1 cellular context compared by ENCODE assay signal in the genomic region with DNA sequence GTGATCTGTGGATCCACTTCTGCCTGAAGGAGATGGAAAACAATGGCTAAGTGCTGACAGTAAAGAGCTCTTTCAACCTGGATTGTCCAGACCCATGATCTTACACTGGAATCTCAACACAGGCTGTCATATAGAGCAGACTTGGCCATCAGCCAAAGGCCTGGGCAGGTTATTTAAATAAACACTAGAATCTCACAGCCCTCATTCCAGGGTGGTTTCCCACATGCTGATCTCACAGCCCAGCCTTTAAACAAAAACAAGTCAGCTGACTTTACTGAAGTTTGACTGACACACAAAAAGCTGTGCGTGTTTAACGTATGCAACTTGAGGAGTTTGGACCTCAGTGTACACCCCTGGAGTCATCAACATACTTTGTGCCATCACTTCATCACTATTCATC.
TF ChIP-seq lines count a peak whose summit lies in the region.

No MANE protein-coding gene starts in this region.

TF ChIP-seq in HepG2, 621 proteins besides CTCF, POLR2A, EP300 and RAD21 (continued from another document):
- TF ChIP-seq, protein P1, sequence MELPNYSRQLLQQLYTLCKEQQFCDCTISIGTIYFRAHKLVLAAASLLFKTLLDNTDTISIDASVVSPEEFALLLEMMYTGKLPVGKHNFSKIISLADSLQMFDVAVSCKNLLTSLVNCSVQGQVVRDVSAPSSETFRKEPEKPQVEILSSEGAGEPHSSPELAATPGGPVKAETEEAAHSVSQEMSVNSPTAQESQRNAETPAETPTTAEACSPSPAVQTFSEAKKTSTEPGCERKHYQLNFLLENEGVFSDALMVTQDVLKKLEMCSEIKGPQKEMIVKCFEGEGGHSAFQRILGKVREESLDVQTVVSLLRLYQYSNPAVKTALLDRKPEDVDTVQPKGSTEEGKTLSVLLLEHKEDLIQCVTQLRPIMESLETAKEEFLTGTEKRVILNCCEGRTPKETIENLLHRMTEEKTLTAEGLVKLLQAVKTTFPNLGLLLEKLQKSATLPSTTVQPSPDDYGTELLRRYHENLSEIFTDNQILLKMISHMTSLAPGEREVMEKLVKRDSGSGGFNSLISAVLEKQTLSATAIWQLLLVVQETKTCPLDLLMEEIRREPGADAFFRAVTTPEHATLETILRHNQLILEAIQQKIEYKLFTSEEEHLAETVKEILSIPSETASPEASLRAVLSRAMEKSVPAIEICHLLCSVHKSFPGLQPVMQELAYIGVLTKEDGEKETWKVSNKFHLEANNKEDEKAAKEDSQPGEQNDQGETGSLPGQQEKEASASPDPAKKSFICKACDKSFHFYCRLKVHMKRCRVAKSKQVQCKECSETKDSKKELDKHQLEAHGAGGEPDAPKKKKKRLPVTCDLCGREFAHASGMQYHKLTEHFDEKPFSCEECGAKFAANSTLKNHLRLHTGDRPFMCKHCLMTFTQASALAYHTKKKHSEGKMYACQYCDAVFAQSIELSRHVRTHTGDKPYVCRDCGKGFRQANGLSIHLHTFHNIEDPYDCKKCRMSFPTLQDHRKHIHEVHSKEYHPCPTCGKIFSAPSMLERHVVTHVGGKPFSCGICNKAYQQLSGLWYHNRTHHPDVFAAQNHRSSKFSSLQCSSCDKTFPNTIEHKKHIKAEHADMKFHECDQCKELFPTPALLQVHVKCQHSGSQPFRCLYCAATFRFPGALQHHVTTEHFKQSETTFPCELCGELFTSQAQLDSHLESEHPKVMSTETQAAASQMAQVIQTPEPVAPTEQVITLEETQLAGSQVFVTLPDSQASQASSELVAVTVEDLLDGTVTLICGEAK (IDR thresholded peaks at IDR 0.05) = no peak
- TF ChIP-seq, protein P1 (CRISPR knock-in tag; IDR thresholded peaks at IDR 0.05) = no peak
- TF ChIP-seq ZNF430 (CRISPR knock-in tag; IDR thresholded peaks at IDR 0.05) (no peak), MTF2 (CRISPR knock-in tag; IDR thresholded peaks at IDR 0.05; ENCODE audit: borderline replicate concordance) (no peak), JUN (CRISPR knock-in tag; IDR thresholded peaks at IDR 0.05) (no peak), ZNF780A (CRISPR knock-in tag; IDR thresholded peaks at IDR 0.05) (no peak), ZNF432 (CRISPR knock-in tag; IDR thresholded peaks at IDR 0.05; ENCODE audit: borderline replicate concordance) (no peak), PAX8 (CRISPR knock-in tag; IDR thresholded peaks at IDR 0.05; ENCODE audit: borderline replicate concordance) (no peak), MED8 (CRISPR knock-in tag; IDR thresholded peaks at IDR 0.05; ENCODE audit: insufficient replicate concordance) (no peak)
- TF ChIP-seq, protein P2, sequence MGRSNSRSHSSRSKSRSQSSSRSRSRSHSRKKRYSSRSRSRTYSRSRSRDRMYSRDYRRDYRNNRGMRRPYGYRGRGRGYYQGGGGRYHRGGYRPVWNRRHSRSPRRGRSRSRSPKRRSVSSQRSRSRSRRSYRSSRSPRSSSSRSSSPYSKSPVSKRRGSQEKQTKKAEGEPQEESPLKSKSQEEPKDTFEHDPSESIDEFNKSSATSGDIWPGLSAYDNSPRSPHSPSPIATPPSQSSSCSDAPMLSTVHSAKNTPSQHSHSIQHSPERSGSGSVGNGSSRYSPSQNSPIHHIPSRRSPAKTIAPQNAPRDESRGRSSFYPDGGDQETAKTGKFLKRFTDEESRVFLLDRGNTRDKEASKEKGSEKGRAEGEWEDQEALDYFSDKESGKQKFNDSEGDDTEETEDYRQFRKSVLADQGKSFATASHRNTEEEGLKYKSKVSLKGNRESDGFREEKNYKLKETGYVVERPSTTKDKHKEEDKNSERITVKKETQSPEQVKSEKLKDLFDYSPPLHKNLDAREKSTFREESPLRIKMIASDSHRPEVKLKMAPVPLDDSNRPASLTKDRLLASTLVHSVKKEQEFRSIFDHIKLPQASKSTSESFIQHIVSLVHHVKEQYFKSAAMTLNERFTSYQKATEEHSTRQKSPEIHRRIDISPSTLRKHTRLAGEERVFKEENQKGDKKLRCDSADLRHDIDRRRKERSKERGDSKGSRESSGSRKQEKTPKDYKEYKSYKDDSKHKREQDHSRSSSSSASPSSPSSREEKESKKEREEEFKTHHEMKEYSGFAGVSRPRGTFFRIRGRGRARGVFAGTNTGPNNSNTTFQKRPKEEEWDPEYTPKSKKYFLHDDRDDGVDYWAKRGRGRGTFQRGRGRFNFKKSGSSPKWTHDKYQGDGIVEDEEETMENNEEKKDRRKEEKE (IDR thresholded peaks at IDR 0.05) = no peak
- TF ChIP-seq, protein P3, sequence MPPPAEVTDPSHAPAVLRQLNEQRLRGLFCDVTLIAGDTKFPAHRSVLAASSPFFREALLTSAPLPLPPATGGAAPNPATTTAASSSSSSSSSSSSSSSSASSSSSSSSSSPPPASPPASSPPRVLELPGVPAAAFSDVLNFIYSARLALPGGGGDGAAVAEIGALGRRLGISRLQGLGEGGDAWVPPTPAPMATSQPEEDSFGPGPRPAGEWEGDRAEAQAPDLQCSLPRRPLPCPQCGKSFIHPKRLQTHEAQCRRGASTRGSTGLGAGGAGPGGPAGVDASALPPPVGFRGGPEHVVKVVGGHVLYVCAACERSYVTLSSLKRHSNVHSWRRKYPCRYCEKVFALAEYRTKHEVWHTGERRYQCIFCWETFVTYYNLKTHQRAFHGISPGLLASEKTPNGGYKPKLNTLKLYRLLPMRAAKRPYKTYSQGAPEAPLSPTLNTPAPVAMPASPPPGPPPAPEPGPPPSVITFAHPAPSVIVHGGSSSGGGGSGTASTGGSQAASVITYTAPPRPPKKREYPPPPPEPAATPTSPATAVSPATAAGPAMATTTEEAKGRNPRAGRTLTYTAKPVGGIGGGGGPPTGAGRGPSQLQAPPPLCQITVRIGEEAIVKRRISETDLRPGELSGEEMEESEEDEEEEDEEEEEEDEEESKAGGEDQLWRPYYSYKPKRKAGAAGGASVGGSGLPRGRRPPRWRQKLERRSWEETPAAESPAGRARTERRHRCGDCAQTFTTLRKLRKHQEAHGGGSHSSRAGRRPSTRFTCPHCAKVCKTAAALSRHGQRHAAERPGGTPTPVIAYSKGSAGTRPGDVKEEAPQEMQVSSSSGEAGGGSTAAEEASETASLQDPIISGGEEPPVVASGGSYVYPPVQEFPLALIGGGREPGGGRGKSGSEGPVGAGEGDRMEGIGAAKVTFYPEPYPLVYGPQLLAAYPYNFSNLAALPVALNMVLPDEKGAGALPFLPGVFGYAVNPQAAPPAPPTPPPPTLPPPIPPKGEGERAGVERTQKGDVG (CRISPR knock-in tag; IDR thresholded peaks at IDR 0.05; ENCODE audit: borderline replicate concordance) = no peak
- TF ChIP-seq, protein P4, sequence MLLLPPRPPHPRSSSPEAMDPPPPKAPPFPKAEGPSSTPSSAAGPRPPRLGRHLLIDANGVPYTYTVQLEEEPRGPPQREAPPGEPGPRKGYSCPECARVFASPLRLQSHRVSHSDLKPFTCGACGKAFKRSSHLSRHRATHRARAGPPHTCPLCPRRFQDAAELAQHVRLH (CRISPR knock-in tag; IDR thresholded peaks at IDR 0.05; ENCODE audit: borderline replicate concordance, low read depth) = no peak
